8 cellular contexts compared by ENCODE assay signal in the genomic region with DNA sequence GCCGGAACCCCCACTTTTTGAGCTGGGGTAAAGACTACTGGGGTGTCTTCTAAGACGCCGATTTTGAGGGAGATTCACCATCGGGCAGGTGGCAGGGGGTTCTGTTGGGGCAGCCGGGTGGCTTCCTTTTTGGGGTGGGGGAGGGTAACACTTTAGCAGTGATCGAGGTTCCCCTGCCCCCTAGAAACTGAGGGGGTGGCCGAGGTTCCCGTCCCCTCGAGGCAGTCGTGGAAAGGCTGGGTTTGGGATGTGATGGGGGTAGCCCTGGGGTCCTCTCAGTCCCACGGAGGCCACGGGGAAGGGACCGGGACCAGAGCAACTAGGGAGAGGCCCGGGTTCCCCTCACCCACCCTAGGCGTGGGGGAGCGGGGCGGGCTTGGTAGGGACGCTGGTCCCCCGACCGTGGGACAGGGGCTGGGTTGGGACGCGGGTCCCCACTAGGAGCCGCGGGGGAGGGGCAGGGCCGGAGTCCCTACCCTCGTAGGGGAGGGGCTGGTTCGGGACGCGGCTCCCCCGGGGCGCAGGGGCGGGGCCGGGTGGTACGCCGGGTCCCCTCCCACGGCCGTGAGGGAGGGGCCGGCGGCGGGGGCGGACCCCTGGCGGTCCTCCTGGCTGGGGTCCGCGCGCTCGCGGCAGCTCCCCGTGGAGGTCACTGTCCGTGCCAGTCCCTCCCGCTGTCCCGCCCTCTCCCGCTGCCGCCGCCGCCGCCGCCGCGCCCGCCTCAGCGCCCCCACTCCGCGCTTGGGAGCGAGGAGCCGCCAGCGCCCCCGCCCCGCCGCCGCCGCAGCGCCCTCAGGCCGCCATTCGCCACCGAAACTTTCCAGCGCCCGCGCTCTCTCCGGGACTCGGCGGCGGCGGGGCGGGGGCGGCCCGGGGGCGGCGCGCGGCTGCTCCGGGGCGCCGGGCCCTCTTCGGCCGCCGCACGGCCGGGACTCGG. TPM values are rescaled to one million over a fixed set of nuclear protein-coding genes. Genes with fewer than 3 reads are reported as not detected.
DNase-seq lines count a peak whose midpoint lies in the region; ATAC-seq and FAIRE-seq lines count a peak whose summit lies in the region.

A gene (plus strand): TSS at position 624 of the 937 bp plus-strand sequence. CDS start 188,529 bp downstream, outside the sequence.

- DNase-seq in UCSD-AML1 (lab: John Stamatoyannopoulos, UW; ENCODE audit: unreplicated experiment) (peak; percentile 71), T47D (ENCODE audit: low read depth in 1 of 2, low spot score in 1 of 2) (peak; percentile 39 to 57), iPS-NIHi11 (ENCODE audit: low spot score) (peak; percentile 36), small intestine (no peak), putamen (ENCODE audit: low spot score) (no peak)

- H3K4me3 ChIP-seq in BLaER1, result peak within 1 kb of the TSS; percentile 82
- H3K4me3 ChIP-seq in small intestine (ENCODE audit: low read depth in 1 of 2, low read length in 2 of 2), result peak within 1 kb of the TSS; percentile 57 to 64

- FAIRE-seq in small intestine (lab: Jason Lieb, UNC), result no peak

- peak within 1 kb of the TSS; percentile 90 for H3K9ac ChIP-seq in BLaER1

- H3K36me3 ChIP-seq in BLaER1 (peaks cover 20% of the 10 kb centered on the region), KOPT-K1 (ENCODE audit: insufficient read depth, low read length) (peaks cover 7% of the 10 kb centered on the region; the same call in 1 of the 2 replicates), small intestine (ENCODE audit: control insufficient read depth in 2 of 2, insufficient read depth in 2 of 2, low read length in 2 of 2) (no peaks in the 10 kb centered on the region)

- WGBS in small intestine, 3 donors, result 2 to 5% (median 2%) methylated on average over 14 to 98 of the region's 99 CpGs

- H3K27ac ChIP-seq in BLaER1 (peak within 1 kb of the TSS; percentile 93), KOPT-K1 (ENCODE audit: low read depth, low read length, poor library complexity, severe bottlenecking) (peak within 1 kb of the TSS; percentile 73), small intestine (ENCODE audit: low read depth in 1 of 2, low read length in 1 of 2) (peak within 1 kb of the TSS in 1 of 2 donors; percentile 52)

- H3K4me1 ChIP-seq in BLaER1 (peaks cover 38% of the 10 kb centered on the region), small intestine (ENCODE audit: control insufficient read depth in 2 of 2, insufficient read depth in 1 of 2, low read depth in 1 of 2, low read length in 1 of 2) (no peaks in the 10 kb centered on the region)

- peak within 1 kb of the TSS; percentile 74 for H3K4me2 ChIP-seq in BLaER1

- H4K20me1 ChIP-seq in BLaER1, result peaks cover 36% of the 10 kb centered on the region

- in situ Hi-C loops in T47D (cut with HindIII; ENCODE audit: low pct_unique_long_range_greater_than_20kb, low sequenced_read_pairs), result no loop called here

- ATAC-seq in GM19452 (IDR thresholded peaks at IDR 0.05; ENCODE audit: unreplicated experiment), result peak; percentile 41

- H3K27me3 ChIP-seq in BLaER1 (no peaks in the 10 kb centered on the region), small intestine (ENCODE audit: control insufficient read depth in 2 of 2, insufficient read depth in 2 of 2, low read length in 2 of 2) (peaks cover 0 to 8% of the 10 kb centered on the region in 2 donors)

- peaks cover 7% of the 10 kb centered on the region for H3K9me3 ChIP-seq in BLaER1
- no peaks in the 10 kb centered on the region for H3K9me3 ChIP-seq in KOPT-K1 (ENCODE audit: insufficient read depth, low read length, poor library complexity, severe bottlenecking)
- H3K9me3 ChIP-seq in small intestine (ENCODE audit: control insufficient read depth, low read depth), result no peaks in the 10 kb centered on the region

RNA-seq across cellular contexts. Expression of the gene that starts here (rescaled TPM):
- polyA plus RNA-seq in small intestine, result 1 to 10 TPM in 2 of 3 donors, under 1 TPM in 1; 0.89 to 4.7 (median 3.2) TPM

Comparison
In these comparisons a context has a peak if more than half of its experiments do, and no peak if none do; other contexts are left out.
1. DNase-seq: peak in UCSD-AML1 (single experiment), T47D (2 of 2) and iPS-NIHi11 (single experiment); none in small intestine (single experiment) and putamen (single experiment).